In the genomic region with DNA sequence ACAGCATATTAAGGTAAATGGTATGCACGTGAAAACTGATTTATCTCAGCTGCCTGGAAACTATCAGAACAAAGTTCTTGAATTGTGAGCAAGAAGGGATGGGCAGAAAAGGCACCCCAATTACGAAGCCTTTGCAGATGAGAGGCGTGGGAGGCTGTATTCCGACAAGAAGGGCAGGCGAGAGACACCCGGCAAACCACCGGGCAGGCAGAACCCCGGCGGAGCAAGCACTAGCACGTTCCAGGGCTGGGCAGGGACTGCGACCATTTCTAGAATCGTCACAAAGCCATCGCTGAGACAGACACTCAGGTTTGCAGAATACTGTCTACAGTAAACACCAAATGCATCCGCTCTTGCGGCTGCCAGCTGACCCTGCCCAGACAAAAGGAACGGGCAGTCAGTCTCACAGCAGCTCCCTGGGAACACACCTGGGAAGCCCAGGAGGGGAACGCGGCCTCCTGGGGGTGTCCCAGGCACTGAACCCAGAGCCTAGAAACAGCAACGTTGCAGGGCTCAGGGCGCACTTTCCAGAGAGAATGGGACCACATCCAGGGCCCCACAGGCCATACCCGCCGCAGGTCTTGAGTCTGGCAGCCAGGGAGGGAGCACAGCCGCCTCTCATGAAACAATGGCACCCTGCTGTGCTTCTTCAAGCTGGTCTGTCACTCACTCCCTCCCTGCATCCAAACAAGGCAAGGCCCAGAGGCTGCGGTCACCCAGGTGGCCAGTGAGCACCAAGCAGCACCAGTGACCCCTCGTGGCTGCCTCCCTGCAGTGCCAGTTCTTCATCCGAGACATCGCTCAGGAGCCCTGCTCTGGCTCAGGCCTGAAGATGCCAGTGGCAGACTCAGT, we compare ENCODE assay signal across 10 cellular contexts.
DNase-seq lines count a peak whose midpoint lies in the region; ATAC-seq, FAIRE-seq and TF ChIP-seq lines count a peak whose summit lies in the region.
"Had no signal": no experiment of that assay in that cellular context is flagged by ENCODE, and none has a peak within 500 bp of the region (broad histone marks: within the 10 kb centered on the region; RNA-seq: fewer than 3 reads in every experiment).

No MANE protein-coding gene starts in this region.

- no peak for TF ChIP-seq POLR2A in tibial nerve (IDR thresholded peaks at IDR 0.05)

- no peak for TF ChIP-seq EP300 in tibial nerve (IDR thresholded peaks at IDR 0.05)

- H3K27me3 ChIP-seq in Panc1 (ENCODE audit: control insufficient read depth, insufficient read depth, low read length) = no peaks in the 10 kb centered on the region; the same call in 1 of the 2 replicates
- H3K27me3 ChIP-seq in iPS-20b (ENCODE audit: insufficient read depth, low read length) = no peaks in the 10 kb centered on the region
- H3K27me3 ChIP-seq in tibial nerve = no peaks in the 10 kb centered on the region

- H3K9me3 ChIP-seq in Panc1 (ENCODE audit: control insufficient read depth, insufficient read depth, low read depth, low read length) (no peaks in the 10 kb centered on the region; the same call in 1 of the 2 replicates), iPS-20b (ENCODE audit: insufficient read depth, low read depth, low read length) (peaks cover 94% of the 10 kb centered on the region), tibial nerve (peaks cover 0 to 4% (median 0%) of the 10 kb centered on the region in 4 donors)

- peak; percentile 26; the same call in 1 of the 2 replicates for ATAC-seq in Panc1
- ATAC-seq in HG03520 (IDR thresholded peaks at IDR 0.05; ENCODE audit: unreplicated experiment) = no peak

- H3K4me1 ChIP-seq in Panc1 (ENCODE audit: control insufficient read depth, insufficient read depth, low read length) (no peaks in the 10 kb centered on the region), iPS-20b (ENCODE audit: insufficient read depth, low read length) (no peaks in the 10 kb centered on the region), tibial nerve (no peaks in the 10 kb centered on the region)
- H3K4me1 ChIP-seq: A549 had no signal

- no TSS peak for BruUV-seq in Panc1 (replicated peaks; lab: Mats Ljungman, UMichigan)

- DNase-seq in NCI-H1436 (lab: John Stamatoyannopoulos, UW) (peak; percentile 31), NCI-H1436 treated with DMSO at 0.1 percent for 48 hours (lab: John Stamatoyannopoulos, UW) (no peak), Panc1 (ENCODE audit: low read depth, low spot score) (no peak), tibial nerve (ENCODE audit: low spot score in 2 of 2) (no peak), GM19239 (ENCODE audit: insufficient read length, low spot score) (no peak)
- DNase-seq in stimulated activated CD4-positive, alpha-beta T cell treated with anti-CD3 and anti-CD28 coated beads, Interleukin-2, amount 100 ng/mL, for 48 hours = no peak
- DNase-seq: naive B cell had no signal

- TF ChIP-seq CTCF in Panc1 (IDR thresholded peaks at IDR 0.05) = no peak; the same call in 1 of the 2 replicates
- peak in 3 of 5 experiments; percentile 21 to 60 (median 30) for TF ChIP-seq CTCF in tibial nerve (IDR thresholded peaks at IDR 0.05)

- POLR2A ChIA-PET in Panc1 (lab: Charles Lee) = no interaction called here

- CTCF ChIA-PET in Panc1 (lab: Charles Lee) = no interaction called here

- H3K4me3 ChIP-seq in Panc1 (ENCODE audit: low read depth in 2 of 2, low read length in 2 of 2) = no peak overlapping the region
- peak overlapping the region; percentile 30; the same call in 1 of the 2 replicates for H3K4me3 ChIP-seq in iPS-20b (ENCODE audit: low read length)
- H3K4me3 ChIP-seq in tibial nerve = no peak overlapping the region
- H3K4me3 ChIP-seq: A549 had no signal

- H3K9ac ChIP-seq in iPS-20b (ENCODE audit: low read depth, low read length) = no peak overlapping the region

- H3K27ac ChIP-seq in Panc1 (ENCODE audit: low read length) (no peak overlapping the region), iPS-20b (ENCODE audit: low read length) (no peak overlapping the region), tibial nerve (peak overlapping the region in 1 of 4 donors; percentile 66)
- H3K27ac ChIP-seq: A549 had no signal

- FAIRE-seq in GM19239 (lab: Jason Lieb, UNC) = no peak
- FAIRE-seq: A549 had no signal

- WGBS in tibial nerve, 2 donors = 55 to 63% methylated on average over 21 to 25 of the region's 27 CpGs

- no peaks in the 10 kb centered on the region for H3K36me3 ChIP-seq in Panc1 (ENCODE audit: control insufficient read depth, insufficient read depth, low read length)
- H3K36me3 ChIP-seq in iPS-20b (ENCODE audit: insufficient read depth, low read depth, low read length) = no peaks in the 10 kb centered on the region
- H3K36me3 ChIP-seq in tibial nerve = no peaks in the 10 kb centered on the region

- in situ Hi-C loops in Panc1 (cut with HindIII; ENCODE audit: low pct_unique_long_range_greater_than_20kb, low sequenced_read_pairs) = no loop called here

- intact Hi-C loops in Panc1 (cut with micrococcal nuclease; ENCODE audit: unreplicated experiment) = no loop called here
